Comparison of ENCODE assay signal across 8 cellular contexts in genomic region chr1:197902454-197903195, GRCh38. TPM values are rescaled to one million over a fixed set of nuclear protein-coding genes. Genes with fewer than 3 reads are reported as not detected.
DNase-seq lines count a peak whose midpoint lies in the region; ATAC-seq and TF ChIP-seq lines count a peak whose summit lies in the region.

Gene C1orf53, plus strand, starts transcription at chr1:197902630. Its CDS starts 20 bp downstream, at chr1:197902650.

- peak within 1 kb of the TSS; percentile 87 for H3K4me3 Mint-ChIP-seq in neural crest cell

- DNase-seq in DND-41 (peak; percentile 88), KBM-7 (peak; percentile 87), RPMI7951 (ENCODE audit: low read depth) (peak; percentile 84), fibroblast of the aortic adventitia (ENCODE audit: low read depth) (peak; percentile 84), neural crest cell (ENCODE audit: low read depth, low spot score) (peak; percentile 74), stomach (peak; percentile 89)
- DNase-seq in activated T-helper 9 cell treated with anti-CD3 and anti-CD28 coated beads, Interleukin-2, amount 50 U/mL, for 16 hours (ENCODE audit: low read depth): peak; percentile 66

- H3K9me3 ChIP-seq in DND-41 (ENCODE audit: insufficient read depth, low read length, severe bottlenecking) (no peaks in the 10 kb centered on the region), stomach (no peaks in the 10 kb centered on the region)

- H4K20me1 ChIP-seq in DND-41 (ENCODE audit: insufficient read depth, low read length): no peaks in the 10 kb centered on the region

- in situ Hi-C loops in KBM-7 (cut with MboI; ENCODE audit: low pct_unique_long_range_greater_than_20kb, low sequenced_read_pairs): no loop called here

- TF ChIP-seq CTCF in DND-41 (IDR thresholded peaks at IDR 0.05; ENCODE audit: borderline replicate concordance, extremely low read depth, low read length, poor library complexity, severe bottlenecking): peak; percentile 1
- TF ChIP-seq CTCF in fibroblast of the aortic adventitia (IDR thresholded peaks at IDR 0.05; ENCODE audit: insufficient read depth, low read length): no peak
- no peak for TF ChIP-seq CTCF in neural crest cell (conservative IDR thresholded peaks at IDR 0.05)
- TF ChIP-seq CTCF in stomach (IDR thresholded peaks at IDR 0.05): no peak

- H3K79me2 ChIP-seq in DND-41 (ENCODE audit: insufficient read depth, low read length): peaks cover 5% of the 10 kb centered on the region

- peak within 1 kb of the TSS; percentile 88 for H3K9ac ChIP-seq in DND-41 (ENCODE audit: low read depth, low read length)

- no peak for TF ChIP-seq EP300 in stomach (IDR thresholded peaks at IDR 0.05)

- intact Hi-C loops in stomach (cut with DNase I; ENCODE audit: low total_unique reads): no loop called here

- H3K27ac Mint-ChIP-seq in neural crest cell (ENCODE audit: unreplicated experiment): peak within 1 kb of the TSS; percentile 81

- H3K4me3 ChIP-seq in DND-41 (ENCODE audit: low read depth in 1 of 2, low read length in 2 of 2): peak within 1 kb of the TSS; percentile 39 to 79
- peak within 1 kb of the TSS; percentile 75 for H3K4me3 ChIP-seq in fibroblast of the aortic adventitia (ENCODE audit: low read depth, low read length)
- peak within 1 kb of the TSS; percentile 63 to 79 (median 68) for H3K4me3 ChIP-seq in stomach

- peak within 1 kb of the TSS; percentile 94 for H2AFZ ChIP-seq in DND-41 (ENCODE audit: low read depth, low read length)

- peaks cover 18% of the 10 kb centered on the region for H3K4me1 Mint-ChIP-seq in neural crest cell

- ATAC-seq in DND-41 (ENCODE audit: insufficient read depth, low read depth) (peak; percentile 94), GM21737 (IDR thresholded peaks at IDR 0.05; ENCODE audit: unreplicated experiment) (peak; percentile 99)

- TF ChIP-seq POLR2A in stomach (IDR thresholded peaks at IDR 0.05): no peak

- H3K36me3 ChIP-seq in DND-41 (ENCODE audit: insufficient read depth, low read length) (no peaks in the 10 kb centered on the region), stomach (no peaks in the 10 kb centered on the region)

- no peaks in the 10 kb centered on the region for H3K9me3 Mint-ChIP-seq in neural crest cell

- peak within 1 kb of the TSS; percentile 83 for H3K4me2 ChIP-seq in DND-41 (ENCODE audit: insufficient read depth, low read length)

- H3K27me3 ChIP-seq in DND-41 (ENCODE audit: insufficient read depth, low read length, poor library complexity) (no peaks in the 10 kb centered on the region), stomach (peaks cover 4 to 45% (median 26%) of the 10 kb centered on the region in 3 donors)

- H3K27me3 Mint-ChIP-seq in neural crest cell (ENCODE audit: low read depth): peaks cover 51% of the 10 kb centered on the region

- H3K27ac ChIP-seq in DND-41 (ENCODE audit: low read length): peak within 1 kb of the TSS; percentile 97
- H3K27ac ChIP-seq in stomach: peak within 1 kb of the TSS; percentile 82 to 95 (median 90)

- H3K36me3 Mint-ChIP-seq in neural crest cell (ENCODE audit: low read depth): no peaks in the 10 kb centered on the region

- 0 to 1% (median 0%) methylated on average over 27 to 90 of the region's 90 CpGs for WGBS in stomach, 5 donors

- peaks cover 22% of the 10 kb centered on the region for H3K4me1 ChIP-seq in DND-41 (ENCODE audit: insufficient read depth, low read length)
- peaks cover 4 to 14% (median 9%) of the 10 kb centered on the region in 4 donors for H3K4me1 ChIP-seq in stomach

RNA-seq across cellular contexts. Expression of gene C1orf53, which starts in this region (rescaled TPM):
- total RNA-seq in RPMI7951 (2014; rRNA removed; shearing (Covaris generic)): 2.6 and 8.3 TPM in 2 replicates
- total RNA-seq in fibroblast of the aortic adventitia (ENCODE audit: low replicate concordance) (0.98 and 4.5 TPM in 2 replicates), neural crest cell (1.9 and 3.1 TPM in 2 replicates), stomach (not detected)
- polyA plus RNA-seq in stomach: 10 to 100 TPM in 1 of 3 donors, 1 to 10 TPM in 1, not detected in 1; 3.9 to 11.7 TPM

Comparison
In these comparisons a context has a peak if more than half of its experiments do, and no peak if none do; other contexts are left out.
1. Peak in every context shown above with its lines: DNase-seq, ATAC-seq, H3K4me3 ChIP-seq and H3K27ac ChIP-seq.